In genomic region chr14:73457935-73458218, GRCh38 we compare ENCODE assay signal across 8 cellular contexts. TPM values are rescaled to one million over a fixed set of nuclear protein-coding genes. Genes with fewer than 3 reads are reported as not detected.
DNase-seq lines count a peak whose midpoint lies in the region; ATAC-seq and TF ChIP-seq lines count a peak whose summit lies in the region.

No MANE protein-coding gene starts in this region.

- no peak for TF ChIP-seq CTCF in CD4-positive, alpha-beta T cell (IDR thresholded peaks at IDR 0.05)
- TF ChIP-seq CTCF in HEK293 (tag by site-specific recombination; IDR thresholded peaks at IDR 0.05): no peak
- no peak for TF ChIP-seq CTCF in activated CD8-positive, alpha-beta T cell treated with anti-CD3 and anti-CD28 coated beads for 36 hours (IDR thresholded peaks at IDR 0.05)
- TF ChIP-seq CTCF in gastrocnemius medialis (IDR thresholded peaks at IDR 0.05 in 4 of 5, conservative IDR thresholded peaks at IDR 0.05 in 1 of 5): no peak
- no peak for TF ChIP-seq CTCF in GM10248 (IDR thresholded peaks at IDR 0.05; ENCODE audit: control extremely low read depth, extremely low read depth, low read depth, missing control alignments)

- H3K9me3 ChIP-seq in CD4-positive, alpha-beta T cell (ENCODE audit: control insufficient read depth, low read length): no peaks in the 10 kb centered on the region
- H3K9me3 ChIP-seq in HEK293 (ENCODE audit: control insufficient read depth, insufficient read depth, low read depth, low read length): no peaks in the 10 kb centered on the region
- no peaks in the 10 kb centered on the region for H3K9me3 ChIP-seq in gastrocnemius medialis

- H3K4me1 Mint-ChIP-seq in CD4-positive, alpha-beta T cell (ENCODE audit: low read depth): peaks cover 45% of the 10 kb centered on the region
- peaks cover 34% of the 10 kb centered on the region for H3K4me1 Mint-ChIP-seq in activated CD8-positive, alpha-beta T cell treated with anti-CD3 and anti-CD28 coated beads for 36 hours (ENCODE audit: low read depth)

- H3K36me3 ChIP-seq in HEK293 (ENCODE audit: control insufficient read depth in 2 of 2, insufficient read depth in 1 of 2, low read length in 2 of 2) (no peaks in the 10 kb centered on the region), gastrocnemius medialis (no peaks in the 10 kb centered on the region)

- H3K36me3 Mint-ChIP-seq in CD4-positive, alpha-beta T cell (ENCODE audit: low read depth): peaks cover 13% of the 10 kb centered on the region
- peaks cover 4% of the 10 kb centered on the region for H3K36me3 Mint-ChIP-seq in activated CD8-positive, alpha-beta T cell treated with anti-CD3 and anti-CD28 coated beads for 36 hours (ENCODE audit: low read depth)

- intact Hi-C loops in CD4-positive, alpha-beta T cell (cut with DNase I, micrococcal nuclease): loop anchor here in 1 of 2 experiments (5.0 to 10.0 kb wide), 2 partner anchors 401 to 1037 kb away; partner anchors contain the start of genes ISCA2, NPC2 and RBM25
- intact Hi-C loops in activated CD8-positive, alpha-beta T cell treated with anti-CD3 and anti-CD28 coated beads for 36 hours (cut with micrococcal nuclease): no loop called here
- intact Hi-C loops in Right ventricle myocardium superior (cut with DNase I) (no loop called here), gastrocnemius medialis (cut with DNase I; ENCODE audit: low total_unique reads) (loop anchor here (1.0 kb wide), 2 partner anchors 32 to 561 kb away; partner anchors contain the start of genes BBOF1, ENTPD5 and RIOX1)

- H3K27ac Mint-ChIP-seq in CD4-positive, alpha-beta T cell: peak overlapping the region; percentile 65
- peak overlapping the region; percentile 91 for H3K27ac Mint-ChIP-seq in activated CD8-positive, alpha-beta T cell treated with anti-CD3 and anti-CD28 coated beads for 36 hours

- in situ Hi-C loops in gastrocnemius medialis (cut with MboI; ENCODE audit: low sequenced_read_pairs in 4 of 4): loop anchor here in 1 of 4 donors (25.0 kb wide), 1 partner anchor 296 kb away; no protein-coding TSS in a partner anchor

- H3K4me1 ChIP-seq in HEK293 (ENCODE audit: control insufficient read depth, insufficient read depth, low read length) (peaks cover 36% of the 10 kb centered on the region), gastrocnemius medialis (peaks cover 50 to 66% of the 10 kb centered on the region in 2 donors)

- no peaks in the 10 kb centered on the region for H3K9me3 Mint-ChIP-seq in CD4-positive, alpha-beta T cell
- H3K9me3 Mint-ChIP-seq in activated CD8-positive, alpha-beta T cell treated with anti-CD3 and anti-CD28 coated beads for 36 hours: no peaks in the 10 kb centered on the region

- CTCF ChIA-PET in CD4-positive, alpha-beta T cell (lab: Charles Lee): interaction anchor here (1.0 to 1.5 kb wide), 3 partner anchors 9 to 285 kb away, joined by 4 read pairs; no protein-coding TSS in a partner anchor
- CTCF ChIA-PET in HEK293 (lab: Yijun Ruan, JAX): interaction anchor here (0.5 to 1.4 kb wide), 3 partner anchors 13 to 431 kb away, joined by 3 to 4 read pairs (median 3); no protein-coding TSS in a partner anchor
- CTCF ChIA-PET in activated CD8-positive, alpha-beta T cell treated with anti-CD3 and anti-CD28 coated beads for 36 hours (lab: Charles Lee): interaction anchor here (1.2 to 5.8 kb wide), 3 partner anchors 13 to 163 kb away, joined by 3 to 41 read pairs (median 13); no protein-coding TSS in a partner anchor
- CTCF ChIA-PET in GM10248 (lab: Yijun Ruan, JAX): interaction anchor here (1.4 to 2.2 kb wide), 4 partner anchors 10 to 163 kb away, joined by 4 to 9 read pairs (median 6); no protein-coding TSS in a partner anchor

- H3K4me3 ChIP-seq in HEK293 (ENCODE audit: low read depth, low read length) (peak overlapping the region; percentile 97), gastrocnemius medialis (peak overlapping the region; percentile 78 to 94 (median 90))

- no peak for TF ChIP-seq POLR2A in gastrocnemius medialis (IDR thresholded peaks at IDR 0.05)

- POLR2A ChIA-PET in CD4-positive, alpha-beta T cell (lab: Charles Lee): interaction anchor here (0.7 to 4.3 kb wide), 11 partner anchors 9 to 429 kb away, joined by 3 to 51 read pairs (median 9); partner anchors contain the start of genes ACOT2, ACOT6, PSEN1 and PTGR2
- POLR2A ChIA-PET in HEK293 (lab: Yijun Ruan, JAX): interaction anchor here (0.7 to 2.1 kb wide), 10 partner anchors 8 to 561 kb away, joined by 3 to 12 read pairs (median 4); partner anchors contain the start of gene RIOX1
- POLR2A ChIA-PET in activated CD8-positive, alpha-beta T cell treated with anti-CD3 and anti-CD28 coated beads for 36 hours (lab: Charles Lee): interaction anchor here (1.0 to 3.6 kb wide), 6 partner anchors 10 to 169 kb away, joined by 3 to 28 read pairs (median 4); partner anchors contain the start of gene RIOX1
- POLR2A ChIA-PET in GM10248 (lab: Yijun Ruan, JAX): no interaction called here

- DNase-seq in CD4-positive, alpha-beta T cell: peak in 1 of 10 experiments; percentile 4
- no peak for DNase-seq in activated CD8-positive, alpha-beta T cell treated with anti-CD3 and anti-CD28 coated beads for 36 hours
- DNase-seq in Right ventricle myocardium superior: peak; percentile 67
- peak in 1 of 2 donors; percentile 31 for DNase-seq in gastrocnemius medialis
- DNase-seq in GM10248 (ENCODE audit: extremely low spot score): no peak
- no peak for DNase-seq in activated CD4-positive, alpha-beta T cell treated with anti-CD3 and anti-CD28 coated beads for 1 hour

- peak overlapping the region; percentile 97 for H3K4me3 Mint-ChIP-seq in CD4-positive, alpha-beta T cell
- H3K4me3 Mint-ChIP-seq in activated CD8-positive, alpha-beta T cell treated with anti-CD3 and anti-CD28 coated beads for 36 hours: peak overlapping the region; percentile 89

- peak overlapping the region; percentile 37 for H3K27ac ChIP-seq in CD4-positive, alpha-beta T cell (ENCODE audit: low read depth, low read length)
- H3K27ac ChIP-seq in HEK293 (ENCODE audit: extremely low read depth, low read depth, low read length) (peak overlapping the region; percentile 80), gastrocnemius medialis (peak overlapping the region; percentile 90 to 94 (median 92))

- H3K27me3 ChIP-seq in CD4-positive, alpha-beta T cell (ENCODE audit: control insufficient read depth, insufficient read depth, low read length): no peaks in the 10 kb centered on the region
- no peaks in the 10 kb centered on the region for H3K27me3 ChIP-seq in gastrocnemius medialis

- no peaks in the 10 kb centered on the region for H3K27me3 Mint-ChIP-seq in CD4-positive, alpha-beta T cell
- no peaks in the 10 kb centered on the region for H3K27me3 Mint-ChIP-seq in activated CD8-positive, alpha-beta T cell treated with anti-CD3 and anti-CD28 coated beads for 36 hours

- ATAC-seq in CD4-positive, alpha-beta T cell (ENCODE audit: poor library complexity): no peak
- ATAC-seq in activated CD8-positive, alpha-beta T cell treated with anti-CD3 and anti-CD28 coated beads for 36 hours: no peak
- ATAC-seq in Right ventricle myocardium superior (ENCODE audit: poor library complexity) (peak; percentile 8), gastrocnemius medialis (peak; percentile 15 to 31), GM19463 (IDR thresholded peaks at IDR 0.05; ENCODE audit: unreplicated experiment) (no peak)

TF ChIP-seq in HEK293, 187 proteins besides CTCF, POLR2A, EP300 and RAD21 (continues in another document):
- TF ChIP-seq GFI1B (tag by site-specific recombination; IDR thresholded peaks at IDR 0.05) (no peak), ZBTB20 (tag by site-specific recombination; IDR thresholded peaks at IDR 0.05) (no peak; the same call in 1 of the 2 replicates), SALL2 (tag by site-specific recombination; IDR thresholded peaks at IDR 0.05; ENCODE audit: borderline replicate concordance) (no peak), ZNF138 (tag by site-specific recombination; IDR thresholded peaks at IDR 0.05; ENCODE audit: borderline replicate concordance) (no peak)
- TF ChIP-seq, protein P1, sequence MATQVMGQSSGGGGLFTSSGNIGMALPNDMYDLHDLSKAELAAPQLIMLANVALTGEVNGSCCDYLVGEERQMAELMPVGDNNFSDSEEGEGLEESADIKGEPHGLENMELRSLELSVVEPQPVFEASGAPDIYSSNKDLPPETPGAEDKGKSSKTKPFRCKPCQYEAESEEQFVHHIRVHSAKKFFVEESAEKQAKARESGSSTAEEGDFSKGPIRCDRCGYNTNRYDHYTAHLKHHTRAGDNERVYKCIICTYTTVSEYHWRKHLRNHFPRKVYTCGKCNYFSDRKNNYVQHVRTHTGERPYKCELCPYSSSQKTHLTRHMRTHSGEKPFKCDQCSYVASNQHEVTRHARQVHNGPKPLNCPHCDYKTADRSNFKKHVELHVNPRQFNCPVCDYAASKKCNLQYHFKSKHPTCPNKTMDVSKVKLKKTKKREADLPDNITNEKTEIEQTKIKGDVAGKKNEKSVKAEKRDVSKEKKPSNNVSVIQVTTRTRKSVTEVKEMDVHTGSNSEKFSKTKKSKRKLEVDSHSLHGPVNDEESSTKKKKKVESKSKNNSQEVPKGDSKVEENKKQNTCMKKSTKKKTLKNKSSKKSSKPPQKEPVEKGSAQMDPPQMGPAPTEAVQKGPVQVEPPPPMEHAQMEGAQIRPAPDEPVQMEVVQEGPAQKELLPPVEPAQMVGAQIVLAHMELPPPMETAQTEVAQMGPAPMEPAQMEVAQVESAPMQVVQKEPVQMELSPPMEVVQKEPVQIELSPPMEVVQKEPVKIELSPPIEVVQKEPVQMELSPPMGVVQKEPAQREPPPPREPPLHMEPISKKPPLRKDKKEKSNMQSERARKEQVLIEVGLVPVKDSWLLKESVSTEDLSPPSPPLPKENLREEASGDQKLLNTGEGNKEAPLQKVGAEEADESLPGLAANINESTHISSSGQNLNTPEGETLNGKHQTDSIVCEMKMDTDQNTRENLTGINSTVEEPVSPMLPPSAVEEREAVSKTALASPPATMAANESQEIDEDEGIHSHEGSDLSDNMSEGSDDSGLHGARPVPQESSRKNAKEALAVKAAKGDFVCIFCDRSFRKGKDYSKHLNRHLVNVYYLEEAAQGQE (tag by site-specific recombination; IDR thresholded peaks at IDR 0.05): no peak

RNA-seq across cellular contexts. Expression of gene NUMB, which starts 0.5 kb away (rescaled TPM):
- 10 to 100 TPM; 27.9 to 31.5 TPM for total RNA-seq in CD4-positive, alpha-beta T cell
- 10 to 100 TPM; 31.8 to 33.0 TPM for total RNA-seq in activated CD8-positive, alpha-beta T cell treated with anti-CD3 and anti-CD28 coated beads for 36 hours
- total RNA-seq in Right ventricle myocardium superior (37.2 TPM), gastrocnemius medialis (10 to 100 TPM; 14.3 to 29.8 (median 23.6) TPM)

RNA-seq across cellular contexts. Expression of gene RIOX1, which starts 32.9 kb away (rescaled TPM):
- total RNA-seq in CD4-positive, alpha-beta T cell: 10 to 100 TPM; 26.7 to 28.5 TPM
- total RNA-seq in activated CD8-positive, alpha-beta T cell treated with anti-CD3 and anti-CD28 coated beads for 36 hours: 10 to 100 TPM; 14.2 to 15.2 TPM
- total RNA-seq in Right ventricle myocardium superior (7.1 TPM), gastrocnemius medialis (1 to 10 TPM; 7.0 to 8.2 (median 7.6) TPM)

Comparison
In these comparisons a context has a peak if more than half of its experiments do, and no peak if none do; other contexts are left out.
1. ATAC-seq: peak in Right ventricle myocardium superior (single experiment) and gastrocnemius medialis (2 of 2); none in CD4-positive, alpha-beta T cell (single experiment), activated CD8-positive, alpha-beta T cell treated with anti-CD3 and anti-CD28 coated beads for 36 hours (single experiment) and GM19463 (single experiment).
2. H3K27ac ChIP-seq: peak in every context shown above with its lines; median percentile 92 in gastrocnemius medialis; 80 in HEK293; 37 in CD4-positive, alpha-beta T cell.